ENCODE assay signal across 8 cellular contexts in genomic region chr5:127030259-127031146, GRCh38. TPM values are rescaled to one million over a fixed set of nuclear protein-coding genes. Genes with fewer than 3 reads are reported as not detected.
DNase-seq lines count a peak whose midpoint lies in the region; ATAC-seq, FAIRE-seq and TF ChIP-seq lines count a peak whose summit lies in the region.

Gene MARCHF3, minus strand, starts transcription at chr5:127030558. Its CDS starts 112,387 bp downstream, at chr5:126918171.

- peak within 1 kb of the TSS; percentile 95 for H2AFZ ChIP-seq in KMS-11 (ENCODE audit: low read depth)

- H3K27ac ChIP-seq in DOHH2 (ENCODE audit: low read depth, low read length) (peak within 1 kb of the TSS; percentile 65), KMS-11 (peak within 1 kb of the TSS; percentile 38; the same call in 1 of the 2 replicates)

- H3K4me2 ChIP-seq in DOHH2 (ENCODE audit: low read length) (peak within 1 kb of the TSS; percentile 78), KMS-11 (peak within 1 kb of the TSS; percentile 70)

- peaks cover 5% of the 10 kb centered on the region; the same call in 1 of the 2 replicates for H3K36me3 ChIP-seq in DOHH2 (ENCODE audit: control insufficient read depth, low read length)
- H3K36me3 ChIP-seq in KMS-11 (ENCODE audit: insufficient read depth), result no peaks in the 10 kb centered on the region

- no peaks in the 10 kb centered on the region for H3K9me3 ChIP-seq in DOHH2 (ENCODE audit: control insufficient read depth, insufficient read depth, low read length)

- H3K9me2 ChIP-seq in DOHH2 (replicated peaks; ENCODE audit: control insufficient read depth, low read length), result no peaks in the 10 kb centered on the region

- TF ChIP-seq CTCF in DOHH2 (IDR thresholded peaks at IDR 0.05; ENCODE audit: low read depth, low read length, poor library complexity, severe bottlenecking) (peak; percentile 22), KMS-11 (conservative IDR thresholded peaks at IDR 0.05; ENCODE audit: low read depth, low read length) (0 out of 2 replicates have a peak, but pooled peaks have one; percentile 19)

- no peaks in the 10 kb centered on the region for H3F3A ChIP-seq in DOHH2 (ENCODE audit: control insufficient read depth, insufficient read depth)

- H3K27me3 Mint-ChIP-seq in naive B cell, result no peaks in the 10 kb centered on the region

- ATAC-seq in GM21786 (IDR thresholded peaks at IDR 0.05; ENCODE audit: unreplicated experiment) (peak; percentile 92), naive B cell (ENCODE audit: low read depth in 2 of 2) (peak; percentile 84 to 86)
- peak; percentile 98 for ATAC-seq in stimulated activated effector memory CD8-positive, alpha-beta T cell treated with anti-CD3 and anti-CD28 coated beads, Interleukin-12 subunit alpha, Interleukin-12 subunit beta, amount 100 ng/mL, for 72 hours

- H3K36me3 Mint-ChIP-seq in naive B cell, result no peaks in the 10 kb centered on the region
- no peaks in the 10 kb centered on the region for H3K36me3 Mint-ChIP-seq in stimulated activated effector memory CD8-positive, alpha-beta T cell treated with anti-CD3 and anti-CD28 coated beads, Interleukin-12 subunit alpha, Interleukin-12 subunit beta, amount 100 ng/mL, for 72 hours

- H3K27ac Mint-ChIP-seq in naive B cell, result peak within 1 kb of the TSS; percentile 91 to 97 (median 96)
- no peak within 1 kb of the TSS for H3K27ac Mint-ChIP-seq in stimulated activated effector memory CD8-positive, alpha-beta T cell treated with anti-CD3 and anti-CD28 coated beads, Interleukin-12 subunit alpha, Interleukin-12 subunit beta, amount 100 ng/mL, for 72 hours

- H3K4me1 ChIP-seq in DOHH2 (ENCODE audit: control insufficient read depth, low read length), result peaks cover 36% of the 10 kb centered on the region
- peaks cover 14% of the 10 kb centered on the region for H3K4me1 ChIP-seq in KMS-11 (ENCODE audit: low read depth, poor library complexity, severe bottlenecking)

- H3K4me3 Mint-ChIP-seq in naive B cell, result peak within 1 kb of the TSS; percentile 91 to 98 (median 96)
- H3K4me3 Mint-ChIP-seq in stimulated activated effector memory CD8-positive, alpha-beta T cell treated with anti-CD3 and anti-CD28 coated beads, Interleukin-12 subunit alpha, Interleukin-12 subunit beta, amount 100 ng/mL, for 72 hours, result peak within 1 kb of the TSS; percentile 73

- FAIRE-seq in RCC 7860 (lab: Jason Lieb, UNC), result peak; percentile 31

- H3K79me2 ChIP-seq in DOHH2 (ENCODE audit: control insufficient read depth, low read length) (peaks cover 43% of the 10 kb centered on the region), KMS-11 (ENCODE audit: insufficient read depth, low read depth) (no peaks in the 10 kb centered on the region)

- H3K9ac ChIP-seq in KMS-11, result peak within 1 kb of the TSS; percentile 54; the same call in 1 of the 2 replicates

- H3K27me3 ChIP-seq in DOHH2 (ENCODE audit: control insufficient read depth, low read length) (peaks cover 4% of the 10 kb centered on the region; the same call in 1 of the 2 replicates), KMS-11 (ENCODE audit: insufficient read depth, low read depth) (no peaks in the 10 kb centered on the region)

- H4K20me1 ChIP-seq in DOHH2 (ENCODE audit: control insufficient read depth, insufficient read depth, low read depth, low read length) (peaks cover 3% of the 10 kb centered on the region; the same call in 1 of the 2 replicates), KMS-11 (ENCODE audit: insufficient read depth) (no peaks in the 10 kb centered on the region)

- H3K9me3 Mint-ChIP-seq in naive B cell, result no peaks in the 10 kb centered on the region
- H3K9me3 Mint-ChIP-seq in stimulated activated effector memory CD8-positive, alpha-beta T cell treated with anti-CD3 and anti-CD28 coated beads, Interleukin-12 subunit alpha, Interleukin-12 subunit beta, amount 100 ng/mL, for 72 hours, result no peaks in the 10 kb centered on the region

- H3K4me3 ChIP-seq in DOHH2 (ENCODE audit: low read length) (peak within 1 kb of the TSS; percentile 95), KMS-11 (IDR thresholded peaks at IDR 0.05; ENCODE audit: insufficient read depth, low read depth, low read length) (no peak within 1 kb of the TSS)

- peaks cover 24 to 44% (median 37%) of the 10 kb centered on the region in 3 donors for H3K4me1 Mint-ChIP-seq in naive B cell
- peaks cover 14% of the 10 kb centered on the region for H3K4me1 Mint-ChIP-seq in stimulated activated effector memory CD8-positive, alpha-beta T cell treated with anti-CD3 and anti-CD28 coated beads, Interleukin-12 subunit alpha, Interleukin-12 subunit beta, amount 100 ng/mL, for 72 hours

- DNase-seq in RCC 7860 (ENCODE audit: low spot score) (peak; percentile 90), fibroblast of gingiva (ENCODE audit: low read depth) (peak; percentile 96), naive B cell (peak; percentile 98)
- DNase-seq in activated T-helper 1 cell treated with anti-CD3 and anti-CD28 coated beads, Interleukin-2, amount 50 U/mL, for 16 hours (ENCODE audit: low read depth in 1 of 2, low spot score in 1 of 2), result peak; percentile 75 to 90
- peak; percentile 91 to 96 for DNase-seq in stimulated activated effector memory CD8-positive, alpha-beta T cell treated with anti-CD3 and anti-CD28 coated beads, Interleukin-12 subunit alpha, Interleukin-12 subunit beta, amount 100 ng/mL, for 72 hours (ENCODE audit: low spot score in 2 of 2)

RNA-seq across cellular contexts. Expression of gene MARCHF3, which starts in this region (rescaled TPM):
- 10 to 100 TPM; 63.4 to 81.0 (median 71.7) TPM for polyA plus RNA-seq in naive B cell (ENCODE audit: low read depth in 6 of 6)
